ENCODE assay signal across 1 cellular context in the genomic region with DNA sequence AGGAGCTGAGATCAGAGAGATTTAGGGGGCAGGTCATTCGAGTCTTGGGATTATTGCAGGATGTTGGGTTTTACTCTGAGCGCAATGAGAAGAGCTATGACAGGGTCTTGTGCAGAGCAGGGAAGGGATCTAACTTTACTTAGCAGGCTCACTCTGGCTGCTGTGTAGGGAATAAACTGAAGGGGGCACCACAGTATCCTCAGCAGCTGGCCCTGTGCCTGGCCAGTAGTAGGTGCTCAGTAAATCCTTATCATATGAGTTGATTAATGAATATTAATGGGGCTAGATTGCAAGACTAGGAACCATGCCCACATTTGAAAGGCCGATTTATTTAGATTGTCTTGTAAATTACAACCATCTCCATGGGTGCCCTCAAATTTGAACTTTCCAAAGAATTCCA.
TF ChIP-seq lines count a peak whose summit lies in the region.

No MANE protein-coding gene starts in this region.

TF ChIP-seq in HCT116, 20 proteins besides CTCF, POLR2A, EP300 and RAD21:
- TF ChIP-seq, protein P1, sequence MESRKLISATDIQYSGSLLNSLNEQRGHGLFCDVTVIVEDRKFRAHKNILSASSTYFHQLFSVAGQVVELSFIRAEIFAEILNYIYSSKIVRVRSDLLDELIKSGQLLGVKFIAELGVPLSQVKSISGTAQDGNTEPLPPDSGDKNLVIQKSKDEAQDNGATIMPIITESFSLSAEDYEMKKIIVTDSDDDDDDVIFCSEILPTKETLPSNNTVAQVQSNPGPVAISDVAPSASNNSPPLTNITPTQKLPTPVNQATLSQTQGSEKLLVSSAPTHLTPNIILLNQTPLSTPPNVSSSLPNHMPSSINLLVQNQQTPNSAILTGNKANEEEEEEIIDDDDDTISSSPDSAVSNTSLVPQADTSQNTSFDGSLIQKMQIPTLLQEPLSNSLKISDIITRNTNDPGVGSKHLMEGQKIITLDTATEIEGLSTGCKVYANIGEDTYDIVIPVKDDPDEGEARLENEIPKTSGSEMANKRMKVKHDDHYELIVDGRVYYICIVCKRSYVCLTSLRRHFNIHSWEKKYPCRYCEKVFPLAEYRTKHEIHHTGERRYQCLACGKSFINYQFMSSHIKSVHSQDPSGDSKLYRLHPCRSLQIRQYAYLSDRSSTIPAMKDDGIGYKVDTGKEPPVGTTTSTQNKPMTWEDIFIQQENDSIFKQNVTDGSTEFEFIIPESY (IDR thresholded peaks at IDR 0.05; ENCODE audit: extremely low read depth, insufficient replicate concordance, low read length), result no peak
- TF ChIP-seq CEBPB (IDR thresholded peaks at IDR 0.05; ENCODE audit: low read depth) (no peak), SP1 (IDR thresholded peaks at IDR 0.05; ENCODE audit: low read depth) (no peak), SIN3A (IDR thresholded peaks at IDR 0.05; ENCODE audit: low read depth) (no peak), EZH2phosphoT487 (IDR thresholded peaks at IDR 0.05; ENCODE audit: borderline replicate concordance) (no peak), JUND (IDR thresholded peaks at IDR 0.05) (no peak), FOSL1 (IDR thresholded peaks at IDR 0.05; ENCODE audit: low read depth) (no peak), ZNF274 (IDR thresholded peaks at IDR 0.05; ENCODE audit: low read depth, low read length) (no peak)
- TF ChIP-seq, protein P2, sequence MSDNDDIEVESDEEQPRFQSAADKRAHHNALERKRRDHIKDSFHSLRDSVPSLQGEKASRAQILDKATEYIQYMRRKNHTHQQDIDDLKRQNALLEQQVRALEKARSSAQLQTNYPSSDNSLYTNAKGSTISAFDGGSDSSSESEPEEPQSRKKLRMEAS (IDR thresholded peaks at IDR 0.05), result no peak
TF ChIP-seq in HCT116: peak in this region for 0.
